In the genomic region with DNA sequence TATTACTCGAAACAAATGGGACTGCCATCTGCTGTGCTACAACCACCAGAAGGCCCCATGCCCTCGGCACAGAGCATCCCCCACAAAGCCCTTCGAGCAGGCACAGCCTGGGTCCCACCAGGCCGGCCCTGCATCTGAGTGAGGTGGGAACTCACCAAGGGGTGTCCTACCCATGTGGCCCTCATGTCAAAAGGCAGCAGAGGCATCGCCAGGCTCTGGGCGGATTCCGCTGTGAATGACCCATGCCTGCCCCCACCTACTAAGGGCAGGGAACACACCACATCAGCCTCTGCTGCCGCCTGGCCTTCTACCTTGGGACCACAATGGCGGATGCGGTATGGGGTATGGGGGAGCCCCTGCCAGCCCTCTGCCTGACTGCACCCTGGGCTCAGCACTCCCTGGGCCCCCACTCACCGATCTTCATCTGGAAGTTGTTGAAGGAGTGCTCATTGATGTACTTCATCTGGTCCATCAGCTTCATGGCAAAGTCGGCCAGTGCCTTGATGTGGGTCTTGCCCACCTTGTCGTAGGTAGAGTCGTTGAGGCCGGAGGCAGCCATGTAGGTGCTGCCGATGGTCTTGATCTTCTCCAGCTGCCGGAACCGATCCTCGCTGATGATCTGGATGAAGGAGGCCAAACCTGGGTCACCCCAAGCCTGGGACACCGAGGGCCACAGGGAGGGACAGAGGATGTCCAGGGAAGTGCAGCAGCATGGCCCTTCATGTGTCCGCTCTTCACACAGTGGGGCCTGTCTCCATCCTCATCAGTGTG, we compare ENCODE assay signal across 20 cellular contexts.
DNase-seq lines count a peak whose midpoint lies in the region; ATAC-seq and TF ChIP-seq lines count a peak whose summit lies in the region.
"Had no signal": no experiment of that assay in that cellular context is flagged by ENCODE, and none has a peak within 500 bp of the region (broad histone marks: within the 10 kb centered on the region; RNA-seq: fewer than 3 reads in every experiment).

No MANE protein-coding gene starts in this region.

- H3K36me3 Mint-ChIP-seq in CD14-positive monocyte = no peaks in the 10 kb centered on the region
- peaks cover 3% of the 10 kb centered on the region for H3K36me3 Mint-ChIP-seq in endothelial cell (ENCODE audit: low read depth, unreplicated experiment)

- peaks cover 2 to 9% (median 3%) of the 10 kb centered on the region in 3 donors for H3K27me3 Mint-ChIP-seq in CD14-positive monocyte (ENCODE audit: low read depth in 3 of 3)
- H3K27me3 Mint-ChIP-seq in endothelial cell (ENCODE audit: unreplicated experiment) = peaks cover 8% of the 10 kb centered on the region

- H3K4me1 Mint-ChIP-seq in CD14-positive monocyte (no peaks in the 10 kb centered on the region), endothelial cell (ENCODE audit: unreplicated experiment) (no peaks in the 10 kb centered on the region)

- TF ChIP-seq EP300 in SK-N-SH (IDR thresholded peaks at IDR 0.05; ENCODE audit: borderline replicate concordance in 1 of 2, low read depth in 1 of 2, low read length in 1 of 2) = no peak
- no peak for TF ChIP-seq EP300 in esophagus muscularis mucosa (IDR thresholded peaks at IDR 0.05)
- no peak for TF ChIP-seq EP300 in sigmoid colon (IDR thresholded peaks at IDR 0.05)

- intact Hi-C loops in CD14-positive monocyte (cut with micrococcal nuclease) (no loop called here), esophagus muscularis mucosa (cut with DNase I) (no loop called here), sigmoid colon (cut with DNase I) (no loop called here), ascending aorta (cut with DNase I) (no loop called here)

- H3K9me3 Mint-ChIP-seq in CD14-positive monocyte (no peaks in the 10 kb centered on the region), endothelial cell (ENCODE audit: unreplicated experiment) (no peaks in the 10 kb centered on the region)

- peaks cover 7% of the 10 kb centered on the region; the same call in 1 of the 2 replicates for H4K20me1 ChIP-seq in SK-N-SH (ENCODE audit: insufficient read depth)

- no peak overlapping the region for H3K4me3 Mint-ChIP-seq in CD14-positive monocyte
- no peak overlapping the region for H3K4me3 Mint-ChIP-seq in endothelial cell (ENCODE audit: unreplicated experiment)

- H3K9me2 ChIP-seq in SK-N-SH = no peaks in the 10 kb centered on the region

- H3K4me2 ChIP-seq in SK-N-SH = no peak overlapping the region

- no peaks in the 10 kb centered on the region; a peak in 1 of 4 replicates for H3K4me1 ChIP-seq in SK-N-SH (ENCODE audit: control insufficient read depth in 1 of 2, insufficient read depth in 2 of 2, low read depth in 1 of 2, low read length in 1 of 2)
- peaks cover 0 to 21% (median 14%) of the 10 kb centered on the region in 4 donors for H3K4me1 ChIP-seq in esophagus muscularis mucosa
- H3K4me1 ChIP-seq in sigmoid colon = no peaks in the 10 kb centered on the region
- no peaks in the 10 kb centered on the region for H3K4me1 ChIP-seq in ascending aorta
- H3K4me1 ChIP-seq: HAP-1 had no signal

- 62% methylated on average over 14 of the region's 21 CpGs for WGBS in SK-N-SH (ENCODE audit: low lambda C conversion rate)
- 92% methylated on average over 12 of the region's 21 CpGs for WGBS in esophagus muscularis mucosa
- WGBS in sigmoid colon, 2 donors = 95% methylated on average over 21 of the region's 21 CpGs

- POLR2A ChIA-PET in SK-N-SH (lab: Yijun Ruan, JAX) = no interaction called here

- H3K27me3 ChIP-seq in SK-N-SH (ENCODE audit: insufficient read depth) (0 out of 2 replicates have a peak, but pooled peaks cover 5% of the 10 kb centered on the region), esophagus muscularis mucosa (no peaks in the 10 kb centered on the region), sigmoid colon (no peaks in the 10 kb centered on the region), ascending aorta (no peaks in the 10 kb centered on the region)

- H3K4me3 ChIP-seq in SK-N-SH (ENCODE audit: low read depth in 2 of 2, low read length in 1 of 2) (no peak overlapping the region), esophagus muscularis mucosa (no peak overlapping the region), sigmoid colon (no peak overlapping the region), ascending aorta (no peak overlapping the region)
- H3K4me3 ChIP-seq: HAP-1 had no signal

- H3K27ac Mint-ChIP-seq in CD14-positive monocyte = no peak overlapping the region
- H3K27ac Mint-ChIP-seq in endothelial cell (ENCODE audit: unreplicated experiment) = no peak overlapping the region

- no peak for ATAC-seq in SK-N-SH treated with all-trans-retinoic acid at 6 μM for 48 hours

- DNase-seq in SK-N-SH (peak; percentile 7), CD14-positive monocyte (ENCODE audit: low spot score) (peak; percentile 28), esophagus muscularis mucosa (ENCODE audit: extremely low spot score) (peak; percentile 68), sigmoid colon (peak; percentile 58), ascending aorta (ENCODE audit: low spot score in 2 of 2) (no peak), endothelial cell (ENCODE audit: low spot score) (no peak)
- no peak for DNase-seq in stimulated activated CD4-positive, alpha-beta T cell treated with anti-CD3 and anti-CD28 coated beads, Interleukin-1b, Interleukin-23, amount 100 ng/mL, for 48 hours
- DNase-seq: AML-193, DND-41, IMR-90, NCI-H1417, NCI-H187, NCI-H2107, NCI-H510A treated with DMSO at 0.1 percent for 48 hours, NCI-H774, OCI-M1 had no signal

- H3K27ac ChIP-seq in SK-N-SH (ENCODE audit: low read depth in 2 of 2, low read length in 1 of 2) (no peak overlapping the region), esophagus muscularis mucosa (replicated peaks in 1 of 4) (peak overlapping the region in 2 of 4 donors; percentile 34 to 47), sigmoid colon (no peak overlapping the region), ascending aorta (no peak overlapping the region)
- H3K27ac ChIP-seq: 22Rv1, C4-2B had no signal

- no peaks in the 10 kb centered on the region for H3F3A ChIP-seq in SK-N-SH (replicated peaks; ENCODE audit: insufficient read depth)

- H3K9ac ChIP-seq in SK-N-SH = no peak overlapping the region

- H3K36me3 ChIP-seq in SK-N-SH (replicated peaks in 1 of 2; ENCODE audit: control insufficient read depth in 1 of 2, insufficient read depth in 2 of 2, low read length in 1 of 2) (no peaks in the 10 kb centered on the region), esophagus muscularis mucosa (peaks cover 52 to 100% (median 76%) of the 10 kb centered on the region in 4 donors), sigmoid colon (peaks cover 30 to 99% (median 68%) of the 10 kb centered on the region in 4 donors), ascending aorta (peaks cover 74 to 82% of the 10 kb centered on the region in 2 donors)
- H3K36me3 ChIP-seq: HAP-1 had no signal

- no peak overlapping the region for H2AFZ ChIP-seq in SK-N-SH (ENCODE audit: low read depth)

- H3K79me2 ChIP-seq in SK-N-SH (ENCODE audit: insufficient read depth) = no peaks in the 10 kb centered on the region

- H3K9me3 ChIP-seq in SK-N-SH (no peaks in the 10 kb centered on the region), esophagus muscularis mucosa (no peaks in the 10 kb centered on the region), sigmoid colon (no peaks in the 10 kb centered on the region), ascending aorta (no peaks in the 10 kb centered on the region)
- H3K9me3 ChIP-seq: HAP-1 had no signal

- TF ChIP-seq RAD21 in SK-N-SH (IDR thresholded peaks at IDR 0.05; ENCODE audit: low read length) = no peak

- no peak for TF ChIP-seq CTCF in SK-N-SH (IDR thresholded peaks at IDR 0.05)
- TF ChIP-seq CTCF in CD14-positive monocyte (IDR thresholded peaks at IDR 0.05) = no peak
- no peak for TF ChIP-seq CTCF in esophagus muscularis mucosa (IDR thresholded peaks at IDR 0.05)
- no peak for TF ChIP-seq CTCF in sigmoid colon (IDR thresholded peaks at IDR 0.05)
- TF ChIP-seq CTCF in ascending aorta (IDR thresholded peaks at IDR 0.05) = no peak
- TF ChIP-seq CTCF in endothelial cell (IDR thresholded peaks at IDR 0.05; ENCODE audit: unreplicated experiment) = no peak

- TF ChIP-seq POLR2A in esophagus muscularis mucosa (IDR thresholded peaks at IDR 0.05; ENCODE audit: low read depth) (no peak), sigmoid colon (IDR thresholded peaks at IDR 0.05) (no peak)

- CTCF ChIA-PET in SK-N-SH (lab: Yijun Ruan, JAX) = no interaction called here

TF ChIP-seq in SK-N-SH, 30 proteins besides CTCF, POLR2A, EP300 and RAD21:
- no peak for TF ChIP-seq TEAD4 (IDR thresholded peaks at IDR 0.05; ENCODE audit: borderline replicate concordance, insufficient read depth)
- TF ChIP-seq SMC3 (IDR thresholded peaks at IDR 0.05; ENCODE audit: low read depth, low read length) = no peak

TF ChIP-seq in SK-N-SH treated with all-trans-retinoic acid at 6 μM for 48 hours, 23 proteins besides CTCF, POLR2A, EP300 and RAD21:
- no peak for TF ChIP-seq ARNTL (CRISPR knock-in tag; IDR thresholded peaks at IDR 0.05; ENCODE audit: borderline replicate concordance, low read depth)
- TF ChIP-seq, protein P1, sequence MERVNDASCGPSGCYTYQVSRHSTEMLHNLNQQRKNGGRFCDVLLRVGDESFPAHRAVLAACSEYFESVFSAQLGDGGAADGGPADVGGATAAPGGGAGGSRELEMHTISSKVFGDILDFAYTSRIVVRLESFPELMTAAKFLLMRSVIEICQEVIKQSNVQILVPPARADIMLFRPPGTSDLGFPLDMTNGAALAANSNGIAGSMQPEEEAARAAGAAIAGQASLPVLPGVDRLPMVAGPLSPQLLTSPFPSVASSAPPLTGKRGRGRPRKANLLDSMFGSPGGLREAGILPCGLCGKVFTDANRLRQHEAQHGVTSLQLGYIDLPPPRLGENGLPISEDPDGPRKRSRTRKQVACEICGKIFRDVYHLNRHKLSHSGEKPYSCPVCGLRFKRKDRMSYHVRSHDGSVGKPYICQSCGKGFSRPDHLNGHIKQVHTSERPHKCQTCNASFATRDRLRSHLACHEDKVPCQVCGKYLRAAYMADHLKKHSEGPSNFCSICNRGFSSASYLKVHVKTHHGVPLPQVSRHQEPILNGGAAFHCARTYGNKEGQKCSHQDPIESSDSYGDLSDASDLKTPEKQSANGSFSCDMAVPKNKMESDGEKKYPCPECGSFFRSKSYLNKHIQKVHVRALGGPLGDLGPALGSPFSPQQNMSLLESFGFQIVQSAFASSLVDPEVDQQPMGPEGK (CRISPR knock-in tag; IDR thresholded peaks at IDR 0.05; ENCODE audit: borderline replicate concordance) = no peak
- no peak for TF ChIP-seq ZNF70 (CRISPR knock-in tag; IDR thresholded peaks at IDR 0.05)

Comparison
In these comparisons a context has a peak if more than half of its experiments do, and no peak if none do; other contexts are left out.
1. DNase-seq: peak in SK-N-SH (single experiment), CD14-positive monocyte (single experiment), esophagus muscularis mucosa (single experiment) and sigmoid colon (single experiment); none in stimulated activated CD4-positive, alpha-beta T cell treated with anti-CD3 and anti-CD28 coated beads, Interleukin-1b, Interleukin-23, amount 100 ng/mL, for 48 hours (single experiment), ascending aorta (0 of 2) and endothelial cell (single experiment).